8 cellular contexts compared by ENCODE assay signal in the genomic region with DNA sequence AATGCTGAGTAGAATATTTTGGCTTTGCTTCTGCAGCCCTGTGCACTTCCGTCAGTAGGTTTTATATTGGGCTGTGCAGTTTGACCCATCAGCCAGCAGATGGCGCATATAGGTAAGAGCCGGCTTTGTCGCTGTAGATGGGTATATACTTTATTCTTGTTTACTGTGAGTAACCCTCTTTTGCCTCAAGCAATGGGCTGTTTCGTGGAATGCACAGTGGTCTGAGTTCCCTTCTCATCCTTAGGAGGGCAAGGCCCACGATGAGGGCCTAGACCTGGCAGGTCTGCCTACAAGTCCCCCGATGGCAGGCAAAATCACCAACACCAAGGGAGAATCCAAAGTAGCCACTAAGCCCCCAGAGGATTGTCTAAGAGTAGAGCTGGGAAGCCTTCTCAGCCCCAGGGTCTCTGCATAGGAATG.
DNase-seq lines count a peak whose midpoint lies in the region; ATAC-seq, FAIRE-seq and TF ChIP-seq lines count a peak whose summit lies in the region.

No MANE protein-coding gene starts in this region.

- no peak overlapping the region for H3K27ac Mint-ChIP-seq in chondrocyte (ENCODE audit: unreplicated experiment)

- H3K4me1 Mint-ChIP-seq in chondrocyte (ENCODE audit: low read depth): no peaks in the 10 kb centered on the region

- H3K4me3 ChIP-seq in HFF-Myc (replicated peaks; ENCODE audit: low read depth, low read length) (no peak overlapping the region), PC-3 (ENCODE audit: low read length) (no peak overlapping the region), lung (no peak overlapping the region)

- H3K9me3 Mint-ChIP-seq in chondrocyte (ENCODE audit: low read depth): no peaks in the 10 kb centered on the region

- H3K4me3 Mint-ChIP-seq in chondrocyte (ENCODE audit: unreplicated experiment): no peak overlapping the region

- CTCF ChIA-PET in PC-3 (lab: Charles Lee): no interaction called here

- H3K9ac ChIP-seq in PC-3 (ENCODE audit: low read length): no peak overlapping the region

- POLR2A ChIA-PET in PC-3 (lab: Charles Lee; ENCODE audit: unreplicated experiment): no interaction called here

- peaks cover 17% of the 10 kb centered on the region for H3K27me3 Mint-ChIP-seq in chondrocyte (ENCODE audit: low read depth)

- 0 out of 2 replicates have a peak overlapping the region, but pooled peaks have one; percentile 13 for H3K4me2 ChIP-seq in PC-3 (ENCODE audit: low read length)

- no peak for TF ChIP-seq POLR2A in GM12891 (IDR thresholded peaks at IDR 0.05; ENCODE audit: low read depth, low read length)

- H3K36me3 ChIP-seq in PC-3 (ENCODE audit: low read depth, low read length) (no peaks in the 10 kb centered on the region), lung (ENCODE audit: control insufficient read depth in 2 of 2, insufficient read depth in 2 of 2, low read length in 2 of 2) (no peaks in the 10 kb centered on the region)

- no peaks in the 10 kb centered on the region for H3F3A ChIP-seq in PC-3 (ENCODE audit: low read length, unreplicated experiment)

- no peaks in the 10 kb centered on the region for H3K27me3 ChIP-seq in PC-3 (ENCODE audit: low read length)
- no peaks in the 10 kb centered on the region for H3K27me3 ChIP-seq in lung (ENCODE audit: control insufficient read depth, insufficient read depth)

- H3K27ac ChIP-seq in PC-3 (ENCODE audit: low read length): peak overlapping the region; percentile 53
- no peak overlapping the region for H3K27ac ChIP-seq in lung (ENCODE audit: low read depth in 1 of 2, low read length in 1 of 2)

- TF ChIP-seq CTCF in HFF-Myc (IDR thresholded peaks at IDR 0.05; ENCODE audit: low read depth, low read length, missing control alignments) (peak; percentile 74), LNCAP (IDR thresholded peaks at IDR 0.05) (peak; percentile 96), PC-3 (conservative IDR thresholded peaks at IDR 0.05; ENCODE audit: low read depth, low read length) (peak; percentile 89), chondrocyte (IDR thresholded peaks at IDR 0.05) (peak; percentile 91), lung (IDR thresholded peaks at IDR 0.05; ENCODE audit: control extremely low read depth, extremely low read depth) (peak; percentile 32)

- H4K20me1 ChIP-seq in PC-3 (ENCODE audit: low read length): no peaks in the 10 kb centered on the region

- H2AFZ ChIP-seq in PC-3 (ENCODE audit: low read length): peak overlapping the region; percentile 51; the same call in 1 of the 2 replicates

- WGBS in lung, 2 donors: 16 to 17% methylated on average over 7 of the region's 7 CpGs

- DNase-seq in AML-193 (lab: John Stamatoyannopoulos, UW) (peak; percentile 6 to 44), GM12891 (ENCODE audit: insufficient read length, low spot score) (peak; percentile 6), HFF-Myc (ENCODE audit: extremely low read depth, low read depth) (peak; percentile 9), PC-3 (peak; percentile 82), chondrocyte (ENCODE audit: low spot score) (peak; percentile 29), lung (ENCODE audit: low spot score) (peak; percentile 43)
- DNase-seq in stimulated activated naive CD4-positive, alpha-beta T cell treated with Interleukin-2 at 50 U/mL for 16 hours (lab: John Stamatoyannopoulos, UW): no peak

- no peaks in the 10 kb centered on the region for H3K9me2 ChIP-seq in PC-3 (replicated peaks; ENCODE audit: low read length)

- no peaks in the 10 kb centered on the region for H3K36me3 Mint-ChIP-seq in chondrocyte (ENCODE audit: low read depth)

- no TSS peak for BruUV-seq in PC-3 (replicated peaks; lab: Mats Ljungman, UMichigan)

- intact Hi-C loops in PC-3 (cut with micrococcal nuclease): loop anchor here (1.0 to 5.0 kb wide), 7 partner anchors 212 to 1002 kb away; no protein-coding TSS in a partner anchor

- peak; percentile 76 for FAIRE-seq in GM12891 (lab: Jason Lieb, UNC)

- peaks cover 15% of the 10 kb centered on the region for H3K4me1 ChIP-seq in PC-3 (ENCODE audit: insufficient read depth, low read length)
- H3K4me1 ChIP-seq in lung (ENCODE audit: control insufficient read depth in 2 of 2, insufficient read depth in 2 of 2, low read length in 2 of 2): no peaks in the 10 kb centered on the region

- H3K9me3 ChIP-seq in PC-3 (ENCODE audit: low read length) (no peaks in the 10 kb centered on the region), lung (ENCODE audit: control insufficient read depth in 2 of 2, insufficient read depth in 1 of 2, low read length in 1 of 2) (no peaks in the 10 kb centered on the region)

- peak; percentile 68 for ATAC-seq in PC-3
- peak; percentile 90 for ATAC-seq in lung (ENCODE audit: insufficient read depth, low FRiP score)

- H3K79me2 ChIP-seq in PC-3 (ENCODE audit: low read length): no peaks in the 10 kb centered on the region

TF ChIP-seq in GM12891, 5 proteins besides CTCF, POLR2A, EP300 and RAD21:
- TF ChIP-seq SPI1 (IDR thresholded peaks at IDR 0.05; ENCODE audit: low read depth, low read length) (peak; percentile 29; the same call in 1 of the 2 replicates), PAX5 (IDR thresholded peaks at IDR 0.05; ENCODE audit: insufficient read depth, low read length, severe bottlenecking) (no peak), POU2F2 (IDR thresholded peaks at IDR 0.05; ENCODE audit: low read depth, low read length) (no peak), POLR2AphosphoS5 (IDR thresholded peaks at IDR 0.05; ENCODE audit: low read depth, low read length) (no peak), TAF1 (IDR thresholded peaks at IDR 0.05; ENCODE audit: low read depth, low read length) (no peak)

Comparison
In these comparisons a context has a peak if more than half of its experiments do, and no peak if none do; other contexts are left out.
1. CTCF ChIP-seq: peak in every context shown above with its lines; median percentile 96 in LNCAP; 91 in chondrocyte; 89 in PC-3; 74 in HFF-Myc; 32 in lung.